8 cellular contexts compared by ENCODE assay signal in the genomic region with DNA sequence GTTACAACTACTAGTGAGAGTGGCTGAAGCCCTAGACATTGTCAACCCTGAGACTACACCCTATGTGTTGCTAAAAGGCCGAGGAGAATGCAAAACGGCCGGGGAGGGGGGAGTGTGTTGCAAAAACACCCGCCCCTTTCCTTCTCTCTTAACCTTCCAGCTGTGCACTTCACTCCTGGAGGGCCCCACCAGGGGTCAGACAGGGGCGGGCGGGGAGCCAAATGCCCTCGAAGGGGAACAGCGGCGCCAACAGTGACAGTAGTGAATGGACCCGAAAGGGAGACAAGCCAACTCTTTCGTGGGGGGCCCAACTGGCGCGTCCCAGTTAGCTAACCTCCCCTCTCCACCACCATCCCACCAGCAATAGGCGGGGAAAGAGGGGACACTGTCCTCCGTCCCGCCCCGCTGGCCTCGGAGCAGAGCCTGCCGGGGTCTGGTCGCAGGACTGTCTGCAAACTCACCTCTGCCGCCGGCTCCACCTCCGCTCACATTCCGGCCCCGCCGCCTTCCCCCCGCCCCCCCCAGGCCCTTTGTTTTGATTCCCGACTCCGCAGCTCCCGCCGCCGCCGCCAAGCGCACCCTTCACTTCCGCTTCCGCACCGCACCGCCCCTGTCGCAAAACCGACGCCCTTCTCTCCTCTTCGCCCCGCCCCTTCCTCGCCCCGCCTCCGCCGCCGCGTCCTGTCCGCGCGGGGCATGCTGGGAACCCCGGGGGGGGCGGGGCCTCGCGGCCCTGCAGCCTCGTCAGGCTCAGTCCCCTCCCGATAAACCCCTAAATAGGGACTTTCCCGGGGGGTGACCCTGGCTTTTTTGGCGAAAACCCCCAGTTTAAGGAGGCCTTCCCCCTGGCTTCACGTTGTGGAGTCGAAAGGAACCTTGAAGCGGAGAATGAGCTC. TPM values are rescaled to one million over a fixed set of nuclear protein-coding genes. Genes with fewer than 3 reads are reported as not detected.
DNase-seq lines count a peak whose midpoint lies in the region; ATAC-seq and TF ChIP-seq lines count a peak whose summit lies in the region.

A gene with protein sequence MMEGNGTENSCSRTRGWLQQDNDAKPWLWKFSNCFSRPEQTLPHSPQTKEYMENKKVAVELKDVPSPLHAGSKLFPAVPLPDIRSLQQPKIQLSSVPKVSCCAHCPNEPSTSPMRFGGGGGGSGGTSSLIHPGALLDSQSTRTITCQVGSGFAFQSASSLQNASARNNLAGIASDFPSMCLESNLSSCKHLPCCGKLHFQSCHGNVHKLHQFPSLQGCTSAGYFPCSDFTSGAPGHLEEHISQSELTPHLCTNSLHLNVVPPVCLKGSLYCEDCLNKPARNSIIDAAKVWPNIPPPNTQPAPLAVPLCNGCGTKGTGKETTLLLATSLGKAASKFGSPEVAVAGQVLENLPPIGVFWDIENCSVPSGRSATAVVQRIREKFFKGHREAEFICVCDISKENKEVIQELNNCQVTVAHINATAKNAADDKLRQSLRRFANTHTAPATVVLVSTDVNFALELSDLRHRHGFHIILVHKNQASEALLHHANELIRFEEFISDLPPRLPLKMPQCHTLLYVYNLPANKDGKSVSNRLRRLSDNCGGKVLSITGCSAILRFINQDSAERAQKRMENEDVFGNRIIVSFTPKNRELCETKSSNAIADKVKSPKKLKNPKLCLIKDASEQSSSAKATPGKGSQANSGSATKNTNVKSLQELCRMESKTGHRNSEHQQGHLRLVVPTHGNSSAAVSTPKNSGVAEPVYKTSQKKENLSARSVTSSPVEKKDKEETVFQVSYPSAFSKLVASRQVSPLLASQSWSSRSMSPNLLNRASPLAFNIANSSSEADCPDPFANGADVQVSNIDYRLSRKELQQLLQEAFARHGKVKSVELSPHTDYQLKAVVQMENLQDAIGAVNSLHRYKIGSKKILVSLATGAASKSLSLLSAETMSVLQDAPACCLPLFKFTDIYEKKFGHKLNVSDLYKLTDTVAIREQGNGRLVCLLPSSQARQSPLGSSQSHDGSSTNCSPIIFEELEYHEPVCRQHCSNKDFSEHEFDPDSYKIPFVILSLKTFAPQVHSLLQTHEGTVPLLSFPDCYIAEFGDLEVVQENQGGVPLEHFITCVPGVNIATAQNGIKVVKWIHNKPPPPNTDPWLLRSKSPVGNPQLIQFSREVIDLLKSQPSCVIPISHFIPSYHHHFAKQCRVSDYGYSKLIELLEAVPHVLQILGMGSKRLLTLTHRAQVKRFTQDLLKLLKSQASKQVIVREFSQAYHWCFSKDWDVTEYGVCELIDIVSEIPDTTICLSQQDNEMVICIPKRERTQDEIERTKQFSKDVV (N-terminal part only) (minus strand): TSS at position 598 of the 896 bp plus-strand sequence. CDS start 3,921 bp downstream, outside the sequence.

- POLR2A ChIA-PET in BJ (lab: Charles Lee), result interaction anchor here (0.6 kb wide), 2 partner anchors 586 to 1264 kb away, joined by 3 to 14 read pairs; no protein-coding TSS in a partner anchor

- H3K27ac ChIP-seq in cingulate gyrus (ENCODE audit: low read depth, low read length), result peak within 1 kb of the TSS; percentile 99

- no peaks in the 10 kb centered on the region for H3K36me3 ChIP-seq in BJ (ENCODE audit: control insufficient read depth, insufficient read depth, low read length)

- DNase-seq in BJ (ENCODE audit: low read depth), result peak; percentile 46
- DNase-seq in NCI-H526 (lab: John Stamatoyannopoulos, UW), result peak; percentile 83 to 98
- peak; percentile 100 for DNase-seq in activated CD4-positive, alpha-beta T cell treated with anti-CD3 and anti-CD28 coated beads for 48 hours
- DNase-seq in left colon, result peak; percentile 98 to 100
- DNase-seq in stimulated activated CD4-positive, alpha-beta T cell treated with anti-CD3 and anti-CD28 coated beads, Interleukin-1b, Interleukin-23, amount 100 ng/mL, for 4 hours (ENCODE audit: low read depth in 2 of 2), result peak; percentile 100

- TF ChIP-seq CTCF in BJ (IDR thresholded peaks at IDR 0.05; ENCODE audit: insufficient read depth, low read depth, low read length), result peak; percentile 48

- CTCF ChIA-PET in BJ (lab: Yijun Ruan, JAX), result interaction anchor here (0.6 to 2.7 kb wide), 7 partner anchors 11 to 534 kb away, joined by 3 to 10 read pairs (median 4); no protein-coding TSS in a partner anchor

- peak; percentile 68 for ATAC-seq in GM19324 (IDR thresholded peaks at IDR 0.05; ENCODE audit: low FRiP score, unreplicated experiment)
- ATAC-seq in HG03460 (IDR thresholded peaks at IDR 0.05; ENCODE audit: unreplicated experiment), result peak; percentile 58
- ATAC-seq in left colon, result peak; percentile 92

- intact Hi-C loops in left colon (cut with DNase I, micrococcal nuclease), result loop anchor here in 1 of 2 donors (10.0 kb wide), 1 partner anchor 48 kb away; no protein-coding TSS in a partner anchor

- H3K27me3 ChIP-seq in BJ (ENCODE audit: control insufficient read depth, insufficient read depth, low read length), result no peaks in the 10 kb centered on the region

- H3K4me3 ChIP-seq in BJ (ENCODE audit: low read depth, low read length), result peak within 1 kb of the TSS; percentile 99

RNA-seq across cellular contexts. Expression of the gene that starts here (rescaled TPM):
- polyA plus RNA-seq in BJ (2011; rRNA removed), result 22.5 and 25.2 TPM in 2 replicates
- polyA minus RNA-seq in BJ (2011; rRNA and poly(A)+ RNA removed), result 23.0 and 33.3 TPM in 2 replicates
- 10 to 100 TPM; 54.5 to 85.9 TPM for total RNA-seq in left colon

Comparison
In these comparisons a context has a peak if more than half of its experiments do, and no peak if none do; other contexts are left out.
1. Peak in every context shown above with its lines: DNase-seq, ATAC-seq, H3K4me3 ChIP-seq and H3K27ac ChIP-seq.
2. DNase-seq: peak in every context shown above with its lines; median percentile 100 in activated CD4-positive, alpha-beta T cell treated with anti-CD3 and anti-CD28 coated beads for 48 hours; 100 in stimulated activated CD4-positive, alpha-beta T cell treated with anti-CD3 and anti-CD28 coated beads, Interleukin-1b, Interleukin-23, amount 100 ng/mL, for 4 hours; 99 in left colon; 90 in NCI-H526; 46 in BJ.